9 cellular contexts compared by ENCODE assay signal in the genomic region with DNA sequence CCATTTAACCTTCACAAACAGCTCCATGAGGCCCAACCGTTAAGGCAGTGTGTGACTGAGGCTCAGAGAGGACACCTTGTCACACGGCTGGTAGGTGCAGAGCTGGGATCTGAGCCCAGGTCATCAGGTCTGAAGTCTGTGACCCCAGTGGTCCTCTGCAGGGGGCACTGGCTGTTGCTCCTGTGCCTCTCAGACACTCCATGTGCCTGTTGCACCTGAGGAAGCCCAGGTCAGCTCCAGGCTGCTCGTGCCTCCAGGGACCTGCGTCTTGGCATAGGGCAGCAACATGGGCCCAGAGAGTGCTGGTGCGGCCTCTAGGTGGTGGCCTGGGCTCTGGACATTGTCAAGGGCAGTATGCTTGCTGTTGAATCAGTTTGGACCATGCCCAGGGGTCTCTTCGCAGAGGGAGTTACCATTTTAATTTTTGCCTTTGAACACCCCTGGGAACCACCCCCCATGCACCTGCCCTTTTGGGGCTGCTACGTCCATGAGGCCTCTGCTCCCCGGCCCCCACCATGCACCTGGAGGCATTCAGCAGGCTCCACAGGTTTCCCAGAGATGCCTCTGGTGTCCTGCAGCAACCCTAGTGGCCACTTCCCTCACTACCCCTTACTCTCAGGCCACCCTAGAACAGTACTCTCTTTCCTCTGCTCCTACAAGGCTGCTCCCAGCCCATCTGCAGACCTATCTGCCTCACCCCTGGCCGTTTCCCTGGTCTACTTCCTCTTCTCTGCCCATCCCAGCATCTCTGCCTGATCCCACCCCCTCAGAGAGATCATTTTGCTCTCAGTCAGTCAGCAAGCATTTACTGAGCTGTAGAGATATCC. TPM values are rescaled to one million over a fixed set of nuclear protein-coding genes. Genes with fewer than 3 reads are reported as not detected.
DNase-seq lines count a peak whose midpoint lies in the region; ATAC-seq and TF ChIP-seq lines count a peak whose summit lies in the region.
"Had no signal": no experiment of that assay in that cellular context is flagged by ENCODE, and none has a peak within 500 bp of the region (broad histone marks: within the 10 kb centered on the region; RNA-seq: fewer than 3 reads in every experiment).

No MANE protein-coding gene starts in this region.

- H3K27me3 ChIP-seq in kidney epithelial cell (ENCODE audit: control insufficient read depth, insufficient read depth, low read length) = no peaks in the 10 kb centered on the region
- H3K27me3 ChIP-seq in testis = no peaks in the 10 kb centered on the region

- peak; percentile 44 for DNase-seq in CD14-positive monocyte (ENCODE audit: low spot score)
- DNase-seq in HEK293T (ENCODE audit: extremely low spot score) = peak; percentile 69
- DNase-seq in WTC11 (ENCODE audit: low spot score) = peak; percentile 58
- DNase-seq in kidney epithelial cell (ENCODE audit: low read depth) = no peak
- no peak for DNase-seq in testis
- no peak for DNase-seq in NCI-H748 (lab: John Stamatoyannopoulos, UW; ENCODE audit: unreplicated experiment)
- no peak for DNase-seq in stimulated activated naive CD4-positive, alpha-beta T cell treated with Interleukin-2 at 50 U/mL for 16 hours (lab: John Stamatoyannopoulos, UW)

- intact Hi-C loops in CD14-positive monocyte (cut with micrococcal nuclease) (no loop called here), testis (cut with DNase I; ENCODE audit: low total_unique reads) (no loop called here)

- CTCF ChIA-PET in HEK293T (lab: Yijun Ruan, JAX) (interaction anchor here (0.7 to 1.7 kb wide), 4 partner anchors 99 to 196 kb away, joined by 3 to 8 read pairs (median 3); partner anchors contain the start of gene AHCYL1), WTC11 (lab: Charles Lee) (interaction anchor here (0.6 to 4.7 kb wide), 13 partner anchors 8 to 246 kb away, joined by 3 to 26 read pairs (median 4); partner anchors contain the start of gene AHCYL1)

- no peak for TF ChIP-seq POLR2A in testis (IDR thresholded peaks at IDR 0.05)

- H3K4me1 ChIP-seq in testis = peaks cover 20% of the 10 kb centered on the region

- H3K36me3 Mint-ChIP-seq in CD14-positive monocyte = peaks cover 0 to 2% of the 10 kb centered on the region in 2 donors
- H3K36me3 Mint-ChIP-seq in WTC11 = no peaks in the 10 kb centered on the region

- H3K27ac Mint-ChIP-seq in CD14-positive monocyte = peak overlapping the region in 2 of 7 donors; percentile 43 to 75
- no peak overlapping the region for H3K27ac Mint-ChIP-seq in WTC11

- H3K27ac ChIP-seq in testis = no peak overlapping the region

- ATAC-seq in WTC11 (peak; percentile 80), HG03280 (IDR thresholded peaks at IDR 0.05; ENCODE audit: unreplicated experiment) (no peak)

- POLR2A ChIA-PET in HEK293T (lab: Yijun Ruan, JAX) (no interaction called here), WTC11 (lab: Charles Lee) (no interaction called here)

- H3K9me3 ChIP-seq in testis = no peaks in the 10 kb centered on the region

- peaks cover 4 to 23% (median 14%) of the 10 kb centered on the region in 3 donors for H3K27me3 Mint-ChIP-seq in CD14-positive monocyte (ENCODE audit: low read depth in 3 of 3)
- H3K27me3 Mint-ChIP-seq in WTC11 (ENCODE audit: low read depth) = peaks cover 4% of the 10 kb centered on the region; the same call in 1 of the 2 replicates

- H3K9me3 Mint-ChIP-seq in CD14-positive monocyte (no peaks in the 10 kb centered on the region), WTC11 (no peaks in the 10 kb centered on the region)

- H3K4me3 Mint-ChIP-seq in CD14-positive monocyte = no peak overlapping the region
- H3K4me3 Mint-ChIP-seq in WTC11 = no peak overlapping the region

- no peaks in the 10 kb centered on the region for H3K36me3 ChIP-seq in kidney epithelial cell (ENCODE audit: control insufficient read depth, insufficient read depth, low read length)
- H3K36me3 ChIP-seq in testis (ENCODE audit: low read depth, missing control alignments) = no peaks in the 10 kb centered on the region

- TF ChIP-seq CTCF in CD14-positive monocyte (IDR thresholded peaks at IDR 0.05) = peak; percentile 71
- peak; percentile 37; the same call in 1 of the 2 replicates for TF ChIP-seq CTCF in WTC11 (IDR thresholded peaks at IDR 0.05)
- peak; percentile 59 for TF ChIP-seq CTCF in kidney epithelial cell (IDR thresholded peaks at IDR 0.05; ENCODE audit: insufficient read depth, low read length, poor library complexity, severe bottlenecking)
- TF ChIP-seq CTCF in testis (IDR thresholded peaks at IDR 0.05) = peak in 1 of 3 experiments; percentile 18

- peaks cover 59% of the 10 kb centered on the region for H3K4me1 Mint-ChIP-seq in CD14-positive monocyte
- peaks cover 34% of the 10 kb centered on the region for H3K4me1 Mint-ChIP-seq in WTC11

- 88 to 89% methylated on average over 5 to 9 of the region's 9 CpGs for WGBS in testis, 2 donors

- H3K4me3 ChIP-seq in kidney epithelial cell (ENCODE audit: low read depth, low read length) (no peak overlapping the region), testis (no peak overlapping the region)

TF ChIP-seq in HEK293T, 16 proteins besides CTCF, POLR2A, EP300 and RAD21:
- TF ChIP-seq ARNT (IDR thresholded peaks at IDR 0.05) = no peak
- no peak for TF ChIP-seq LEF1 (IDR thresholded peaks at IDR 0.05; ENCODE audit: borderline replicate concordance)
- no peak for TF ChIP-seq NFRKB (IDR thresholded peaks at IDR 0.05)
- TF ChIP-seq L3MBTL2 (conservative IDR thresholded peaks at IDR 0.05) = no peak
- no peak for TF ChIP-seq ZNF384 (IDR thresholded peaks at IDR 0.05)
- TF ChIP-seq FOXK2 (IDR thresholded peaks at IDR 0.05) = no peak
- no peak for TF ChIP-seq BHLHE40 (IDR thresholded peaks at IDR 0.05; ENCODE audit: borderline replicate concordance)
- no peak for TF ChIP-seq TARDBP (IDR thresholded peaks at IDR 0.05)
- TF ChIP-seq FOXA1 (IDR thresholded peaks at IDR 0.05) = no peak
- no peak for TF ChIP-seq SP1 (IDR thresholded peaks at IDR 0.05)
- TF ChIP-seq ELF4 (IDR thresholded peaks at IDR 0.05) = no peak
- TF ChIP-seq SUZ12 (IDR thresholded peaks at IDR 0.05) = no peak
- TF ChIP-seq HDGF (IDR thresholded peaks at IDR 0.05; ENCODE audit: borderline replicate concordance) = no peak
- TF ChIP-seq CTBP1 (IDR thresholded peaks at IDR 0.05; ENCODE audit: borderline replicate concordance) = no peak
- no peak for TF ChIP-seq PKNOX1 (IDR thresholded peaks at IDR 0.05)
- no peak for TF ChIP-seq FOXM1 (IDR thresholded peaks at IDR 0.05; ENCODE audit: borderline replicate concordance)

TF ChIP-seq in WTC11, 78 proteins besides CTCF, POLR2A, EP300 and RAD21:
- TF ChIP-seq, protein P1, sequence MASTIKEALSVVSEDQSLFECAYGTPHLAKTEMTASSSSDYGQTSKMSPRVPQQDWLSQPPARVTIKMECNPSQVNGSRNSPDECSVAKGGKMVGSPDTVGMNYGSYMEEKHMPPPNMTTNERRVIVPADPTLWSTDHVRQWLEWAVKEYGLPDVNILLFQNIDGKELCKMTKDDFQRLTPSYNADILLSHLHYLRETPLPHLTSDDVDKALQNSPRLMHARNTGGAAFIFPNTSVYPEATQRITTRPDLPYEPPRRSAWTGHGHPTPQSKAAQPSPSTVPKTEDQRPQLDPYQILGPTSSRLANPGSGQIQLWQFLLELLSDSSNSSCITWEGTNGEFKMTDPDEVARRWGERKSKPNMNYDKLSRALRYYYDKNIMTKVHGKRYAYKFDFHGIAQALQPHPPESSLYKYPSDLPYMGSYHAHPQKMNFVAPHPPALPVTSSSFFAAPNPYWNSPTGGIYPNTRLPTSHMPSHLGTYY (CRISPR knock-in tag; IDR thresholded peaks at IDR 0.05) = 0 out of 2 replicates have a peak, but pooled peaks have one; percentile 21
- no peak for TF ChIP-seq SP1 (CRISPR knock-in tag; conservative IDR thresholded peaks at IDR 0.05)

RNA-seq across cellular contexts. Expression of gene EPS8L3, which starts 25.2 kb away (rescaled TPM):
- polyA plus RNA-seq in CD14-positive monocyte = not detected
- total RNA-seq in WTC11 (2021) = 0.17 to 0.41 TPM in 2 of 3 replicates, not detected in the other
- total RNA-seq in kidney epithelial cell = 0.04 and 0.55 TPM in 2 replicates
- 1 to 10 TPM; 3.3 to 7.2 TPM for total RNA-seq in testis
- 7.7 TPM for polyA plus RNA-seq in testis (ENCODE audit: insufficient read depth, low read depth, low replicate concordance)
- total RNA-seq: HT1080 had no signal

RNA-seq across cellular contexts. Expression of gene GSTM3, which starts 48.1 kb away (rescaled TPM):
- 1 to 10 TPM; 2.8 to 3.2 TPM for polyA plus RNA-seq in CD14-positive monocyte
- total RNA-seq in WTC11 (2021) = 2.2 to 3.5 TPM (median 3.3 TPM) in 3 replicates
- total RNA-seq in kidney epithelial cell = 30.3 and 31.8 TPM in 2 replicates
- total RNA-seq in testis = 100 to 1,000 TPM; 748 to 769 TPM
- 1,464 TPM for polyA plus RNA-seq in testis (ENCODE audit: insufficient read depth, low read depth, low replicate concordance)

Comparison
In these comparisons a context has a peak if more than half of its experiments do, and no peak if none do; other contexts are left out.
1. DNase-seq: peak in CD14-positive monocyte (single experiment), HEK293T (single experiment) and WTC11 (single experiment); none in kidney epithelial cell (single experiment), testis (single experiment), NCI-H748 (single experiment) and stimulated activated naive CD4-positive, alpha-beta T cell treated with Interleukin-2 at 50 U/mL for 16 hours (single experiment).
2. RNA of gene GSTM3, which starts 48.1 kb away (total RNA-seq): 748 to 769 TPM in testis; 30.3 to 31.8 TPM in kidney epithelial cell and 2.2 to 3.5 TPM in WTC11; every median in the first group is over 10 times any median in the second.